In the genomic region with DNA sequence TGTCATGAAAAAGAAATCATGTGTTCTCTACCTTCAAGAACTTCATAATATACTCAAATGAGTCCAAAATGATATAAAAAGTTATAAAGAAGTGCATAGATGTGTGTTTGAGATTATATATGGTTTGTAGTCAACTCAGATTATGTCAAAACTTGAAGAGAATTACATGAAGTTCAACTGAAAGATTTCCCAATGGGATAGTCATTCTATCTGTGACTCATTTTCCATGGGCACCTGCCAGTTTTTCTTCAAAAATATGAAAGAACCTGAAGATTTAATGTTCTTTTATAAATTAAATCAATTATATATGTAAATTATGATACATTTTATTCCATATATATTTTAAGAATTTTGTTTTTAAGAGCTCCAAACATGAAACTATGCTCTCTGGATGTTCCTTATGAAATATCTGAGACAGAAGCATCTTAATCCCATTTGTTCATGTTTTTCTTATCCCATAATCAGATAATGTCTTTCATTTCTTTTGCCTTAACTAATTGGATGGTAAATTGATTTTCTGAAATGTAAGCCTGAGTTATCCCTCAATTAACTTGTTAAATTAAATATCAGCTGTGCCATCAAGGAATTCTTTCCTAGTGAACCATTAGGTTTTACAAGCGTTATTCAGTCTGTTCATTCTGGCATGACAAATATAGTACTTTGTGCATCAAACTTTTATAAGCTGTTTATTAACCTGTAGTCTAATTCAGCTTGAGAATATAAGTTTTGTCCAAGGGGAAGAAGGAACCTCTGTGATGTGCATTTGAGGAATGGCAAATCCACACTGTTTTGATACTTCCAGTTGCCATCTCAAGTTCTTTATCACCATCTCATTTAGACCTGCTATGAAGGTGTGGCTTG, we compare ENCODE assay signal across 24 cellular contexts.
"Had no signal": no experiment of that assay in that cellular context is flagged by ENCODE, and none has a peak within 500 bp of the region (broad histone marks: within the 10 kb centered on the region; RNA-seq: fewer than 3 reads in every experiment).

No MANE protein-coding gene starts in this region.

- ATAC-seq: activated CD8-positive, alpha-beta memory T cell treated with anti-CD3 and anti-CD28 coated beads, Interleukin-2, amount 10 ng/mL, durations not matched to agents 7 days and 5 days; activated CD8-positive, alpha-beta T cell treated with anti-CD3 and anti-CD28 coated beads for 36 hours; body of pancreas; left ventricle myocardium superior; stimulated activated naive B cell treated with anti-CD40 and anti-IgM and Interleukin-4, amounts not matched to agents 10 μg/mL and 1 μg/mL and 100 μg/mL, for 72 hours had no signal

- H3K4me1 ChIP-seq: sigmoid colon, testis, uterus had no signal

- H3K36me3 ChIP-seq: sigmoid colon, uterus had no signal

- H3K9me3 ChIP-seq: body of pancreas, sigmoid colon, testis, uterus had no signal

- DNase-seq: activated CD4-positive, alpha-beta T cell treated with anti-CD3 and anti-CD28 coated beads, Interleukin-2, amount 10 ng/mL, durations not matched to agents 7 days and 5 days; activated CD4-positive, CD25-positive, alpha-beta regulatory T cell treated with anti-CD3 and anti-CD28 coated beads, Interleukin-2, amount 50 U/mL, for 72 hours; activated CD8-positive, alpha-beta memory T cell treated with anti-CD3 and anti-CD28 coated beads, Interleukin-2, amount 10 ng/mL, durations not matched to agents 7 days and 5 days; activated CD8-positive, alpha-beta T cell treated with anti-CD3 and anti-CD28 coated beads for 36 hours; activated effector memory CD4-positive, alpha-beta T cell treated with anti-CD3 and anti-CD28 coated beads, Interleukin-2, amount 50 U/mL, for 16 hours; activated naive CD4-positive, alpha-beta T cell treated with anti-CD3 and anti-CD28 coated beads, Interleukin-2, amount 10 ng/mL, durations not matched to agents 7 days and 5 days; activated T-cell treated with anti-CD3 and anti-CD28 coated beads for 4 hours; body of pancreas; caudate nucleus; dermis blood vessel endothelial cell; effector CD8-positive, alpha-beta T cell; foreskin melanocyte; immature natural killer cell; left ventricle myocardium superior; naive B cell; occipital lobe; sigmoid colon; stimulated activated CD4-positive, alpha-beta T cell treated with anti-CD3 and anti-CD28 coated beads, Interleukin-2, amount 100 ng/mL, for 48 hours; stimulated activated CD8-positive, alpha-beta memory T cell treated with anti-CD3 and anti-CD28 coated beads, Interleukin-4, amount 100 ng/mL, for 48 hours; stimulated activated naive B cell treated with anti-CD40 and anti-IgM and Interleukin-4, amounts not matched to agents 10 μg/mL and 1 μg/mL and 100 μg/mL, for 72 hours; testis; trophoblast cell; uterus had no signal

- H3K4me3 ChIP-seq: body of pancreas, sigmoid colon, testis, uterus had no signal

- H3K27me3 ChIP-seq: body of pancreas, sigmoid colon, testis, uterus had no signal

- H3K27ac ChIP-seq: body of pancreas, sigmoid colon, testis, uterus, VCaP had no signal
